In the genomic region with DNA sequence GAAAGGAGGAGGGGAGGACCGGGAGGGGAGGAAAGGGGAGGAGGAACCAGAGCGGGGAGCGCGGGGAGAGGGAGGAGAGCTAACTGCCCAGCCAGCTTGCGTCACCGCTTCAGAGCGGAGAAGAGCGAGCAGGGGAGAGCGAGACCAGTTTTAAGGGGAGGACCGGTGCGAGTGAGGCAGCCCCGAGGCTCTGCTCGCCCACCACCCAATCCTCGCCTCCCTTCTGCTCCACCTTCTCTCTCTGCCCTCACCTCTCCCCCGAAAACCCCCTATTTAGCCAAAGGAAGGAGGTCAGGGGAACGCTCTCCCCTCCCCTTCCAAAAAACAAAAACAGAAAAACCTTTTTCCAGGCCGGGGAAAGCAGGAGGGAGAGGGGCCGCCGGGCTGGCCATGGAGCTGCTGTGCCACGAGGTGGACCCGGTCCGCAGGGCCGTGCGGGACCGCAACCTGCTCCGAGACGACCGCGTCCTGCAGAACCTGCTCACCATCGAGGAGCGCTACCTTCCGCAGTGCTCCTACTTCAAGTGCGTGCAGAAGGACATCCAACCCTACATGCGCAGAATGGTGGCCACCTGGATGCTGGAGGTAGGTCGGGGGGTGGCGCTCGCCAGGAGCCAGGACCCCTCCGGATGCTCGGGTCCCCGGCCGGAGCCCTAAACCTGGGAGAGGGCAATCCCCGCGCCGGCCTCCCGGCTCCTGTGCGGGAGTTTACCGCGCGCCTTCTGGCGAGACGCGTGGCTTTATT, we compare ENCODE assay signal across 8 cellular contexts. TPM values are rescaled to one million over a fixed set of nuclear protein-coding genes. Genes with fewer than 3 reads are reported as not detected.
A peak's percentile ranks its signal among the peaks of the same experiment; 100 is the strongest.
DNase-seq lines count a peak whose midpoint lies in the region; ATAC-seq and TF ChIP-seq lines count a peak whose summit lies in the region.

CCND2 (plus strand) TSS at position 112 of the 745 bp plus-strand sequence; CDS start at position 391, 279 bp downstream.

- DNase-seq in G401 (ENCODE audit: low spot score): peak; percentile 68
- DNase-seq in SW 1271 (lab: John Stamatoyannopoulos, UW): peak; percentile 34 to 50
- DNase-seq in amygdala (lab: John Stamatoyannopoulos, UW): peak in 48 of 56 donors; percentile 27 to 90 (median 76)
- DNase-seq in left ventricle myocardium inferior: peak; percentile 90
- DNase-seq in trophoblast cell: no peak
- peak; percentile 92 for DNase-seq in upper lobe of right lung
- DNase-seq in OCI-LY7 (ENCODE audit: low spot score): no peak

- H3K79me2 ChIP-seq in trophoblast cell (ENCODE audit: control insufficient read depth, insufficient read depth, low read length, poor library complexity) (peaks cover 15% of the 10 kb centered on the region), OCI-LY7 (ENCODE audit: insufficient read depth, low read depth, low read length) (no peaks in the 10 kb centered on the region)

- no peaks in the 10 kb centered on the region for H3K9me3 ChIP-seq in left ventricle myocardium inferior (replicated peaks)
- H3K9me3 ChIP-seq in trophoblast cell (ENCODE audit: insufficient read depth, low read depth, low read length): peaks cover 1% of the 10 kb centered on the region
- no peaks in the 10 kb centered on the region for H3K9me3 ChIP-seq in upper lobe of right lung
- H3K9me3 ChIP-seq in OCI-LY7 (ENCODE audit: low read length): no peaks in the 10 kb centered on the region

- no peak within 1 kb of the TSS for H2AK5ac ChIP-seq in trophoblast cell (ENCODE audit: low read length)

- ATAC-seq in HG02623 (IDR thresholded peaks at IDR 0.05; ENCODE audit: unreplicated experiment): peak; percentile 26
- ATAC-seq in upper lobe of right lung: peak; percentile 74

- no TSS peak for BruUV-seq in OCI-LY7 (replicated peaks; lab: Mats Ljungman, UMichigan)

- peaks cover 15% of the 10 kb centered on the region for H3K36me3 ChIP-seq in left ventricle myocardium inferior
- H3K36me3 ChIP-seq in trophoblast cell (ENCODE audit: control insufficient read depth in 1 of 2, insufficient read depth in 2 of 2, low read length in 2 of 2): peaks cover 14 to 23% of the 10 kb centered on the region in 2 experiments
- peaks cover under 1% of the 10 kb centered on the region for H3K36me3 ChIP-seq in upper lobe of right lung
- H3K36me3 ChIP-seq in OCI-LY7 (ENCODE audit: insufficient read depth, low read length): no peaks in the 10 kb centered on the region

- peak within 1 kb of the TSS; percentile 71 for H3K18ac ChIP-seq in trophoblast cell (ENCODE audit: low read length)

- H3K4me1 ChIP-seq in left ventricle myocardium inferior (peaks cover 90% of the 10 kb centered on the region), trophoblast cell (ENCODE audit: control insufficient read depth in 1 of 2, insufficient read depth in 2 of 2, low read length in 2 of 2) (peaks cover 24 to 42% of the 10 kb centered on the region in 2 experiments), upper lobe of right lung (peaks cover 54% of the 10 kb centered on the region), OCI-LY7 (ENCODE audit: insufficient read depth, low read length, poor library complexity, severe bottlenecking) (peaks cover 18% of the 10 kb centered on the region)

- peak within 1 kb of the TSS; percentile 79 for H2BK120ac ChIP-seq in trophoblast cell (ENCODE audit: insufficient read depth, low read length, poor library complexity)

- peak within 1 kb of the TSS; percentile 42 for H2BK5ac ChIP-seq in trophoblast cell (ENCODE audit: low read depth, low read length, poor library complexity)

- TF ChIP-seq CTCF in left ventricle myocardium inferior (IDR thresholded peaks at IDR 0.05; ENCODE audit: borderline replicate concordance) (no peak), upper lobe of right lung (IDR thresholded peaks at IDR 0.05) (no peak), OCI-LY7 (conservative IDR thresholded peaks at IDR 0.05; ENCODE audit: low read length) (no peak)

- H3K23ac ChIP-seq in trophoblast cell (ENCODE audit: low read length): no peak within 1 kb of the TSS

- peak within 1 kb of the TSS; percentile 90 for H3K14ac ChIP-seq in trophoblast cell (ENCODE audit: low read length)

- no CpG with 5 or more reads among the region's 52 CpGs for WGBS in trophoblast cell (ENCODE audit: extremely low coverage, insufficient coverage, insufficient read length)

- H2AFZ ChIP-seq in trophoblast cell (ENCODE audit: insufficient read depth, low read length, poor library complexity) (peak within 1 kb of the TSS; percentile 42), OCI-LY7 (ENCODE audit: low read length) (no peak within 1 kb of the TSS)

- H4K12ac ChIP-seq in trophoblast cell (ENCODE audit: low read depth, low read length): peak within 1 kb of the TSS; percentile 6

- no peaks in the 10 kb centered on the region for H4K20me1 ChIP-seq in OCI-LY7 (ENCODE audit: insufficient read depth, low read length)

- H3K27ac ChIP-seq in left ventricle myocardium inferior (replicated peaks) (peak within 1 kb of the TSS; percentile 97), trophoblast cell (ENCODE audit: low read depth, low read length) (peak within 1 kb of the TSS; percentile 3), upper lobe of right lung (peak within 1 kb of the TSS; percentile 86), OCI-LY7 (ENCODE audit: low read depth, low read length, poor library complexity, severe bottlenecking) (no peak within 1 kb of the TSS)

- POLR2A ChIA-PET in OCI-LY7 (lab: Charles Lee): no interaction called here

- intact Hi-C loops in left ventricle myocardium inferior (cut with micrococcal nuclease) (loop anchor here (10.0 kb wide), 1 partner anchor 279 kb away; no protein-coding TSS in a partner anchor), upper lobe of right lung (cut with DNase I) (loop anchor here (10.0 kb wide), 1 partner anchor 389 kb away; no protein-coding TSS in a partner anchor), OCI-LY7 (cut with micrococcal nuclease; ENCODE audit: unreplicated experiment) (no loop called here)

- H3K27me3 ChIP-seq in left ventricle myocardium inferior (ENCODE audit: low read depth): peaks cover 62% of the 10 kb centered on the region
- peaks cover 24% of the 10 kb centered on the region for H3K27me3 ChIP-seq in trophoblast cell (ENCODE audit: insufficient read depth, low read length)
- H3K27me3 ChIP-seq in upper lobe of right lung: peaks cover 37% of the 10 kb centered on the region

- H3K79me1 ChIP-seq in trophoblast cell (ENCODE audit: low read length): peaks cover 41% of the 10 kb centered on the region

- peak within 1 kb of the TSS; percentile 74 for H2BK12ac ChIP-seq in trophoblast cell (ENCODE audit: low read length)

- peak within 1 kb of the TSS; percentile 83 for H3K9ac ChIP-seq in trophoblast cell (ENCODE audit: low read length)

- peak within 1 kb of the TSS; percentile 89 for H4K91ac ChIP-seq in trophoblast cell (ENCODE audit: low read depth, low read length)

- H3K4me3 ChIP-seq in left ventricle myocardium inferior: peak within 1 kb of the TSS; percentile 86
- peak within 1 kb of the TSS; percentile 96 for H3K4me3 ChIP-seq in trophoblast cell (ENCODE audit: low read depth, low read length)
- H3K4me3 ChIP-seq in upper lobe of right lung: peak within 1 kb of the TSS; percentile 77
- H3K4me3 ChIP-seq in OCI-LY7 (ENCODE audit: low read depth, low read length, poor library complexity, severe bottlenecking): no peak within 1 kb of the TSS

- CTCF ChIA-PET in OCI-LY7 (lab: Charles Lee; ENCODE audit: unreplicated experiment): no interaction called here

- H4K8ac ChIP-seq in trophoblast cell (ENCODE audit: low read depth, low read length): peak within 1 kb of the TSS; percentile 76

- H3K9me2 ChIP-seq in OCI-LY7 (ENCODE audit: insufficient read depth, low read length): no peaks in the 10 kb centered on the region

- in situ Hi-C loops in G401 (cut with HindIII; ENCODE audit: low sequenced_read_pairs): loop anchor here (25.0 kb wide), 1 partner anchor 237 kb away; no protein-coding TSS in a partner anchor

- peak within 1 kb of the TSS; percentile 59 for H3K4ac ChIP-seq in trophoblast cell (ENCODE audit: low read depth, low read length)

- H3K4me2 ChIP-seq in trophoblast cell (ENCODE audit: low read length) (peak within 1 kb of the TSS; percentile 94), OCI-LY7 (ENCODE audit: low read length) (no peak within 1 kb of the TSS)

RNA-seq across cellular contexts. Expression of gene CCND2, which starts in this region (rescaled TPM):
- 88.7 and 110 TPM in 2 replicates for total RNA-seq in G401 (2014; rRNA removed; shearing (Covaris generic))
- 283 TPM for total RNA-seq in left ventricle myocardium inferior
- 133 TPM in 2 replicates for polyA plus RNA-seq in trophoblast cell (2013)
- total RNA-seq in upper lobe of right lung: 94.2 TPM
- total RNA-seq in OCI-LY7 (2014; rRNA removed; shearing (Covaris generic)): not detected in 2 replicates
- not detected in 2 replicates for total RNA-seq in OCI-LY7 (2022)

Comparison
In these comparisons a context has a peak if more than half of its experiments do, and no peak if none do; other contexts are left out.
1. RNA of gene CCND2 (total RNA-seq): 283 TPM in left ventricle myocardium inferior (single experiment), 88.7 to 110 TPM in G401 and 94.2 TPM in upper lobe of right lung (single experiment); not detected in OCI-LY7; every median in the first group is over 10 times any median in the second.
2. DNase-seq: peak in G401 (single experiment), SW 1271 (2 of 2), amygdala (48 of 56), left ventricle myocardium inferior (single experiment) and upper lobe of right lung (single experiment); none in trophoblast cell (0 of 2) and OCI-LY7 (single experiment).